In genomic region chr17:42116705-42117396, GRCh38 we compare ENCODE assay signal across 8 cellular contexts. TPM values are rescaled to one million over a fixed set of nuclear protein-coding genes. Genes with fewer than 3 reads are reported as not detected.
DNase-seq lines count a peak whose midpoint lies in the region; ATAC-seq and TF ChIP-seq lines count a peak whose summit lies in the region.

No MANE protein-coding gene starts in this region.

- peak overlapping the region; percentile 70 for H3K4me3 Mint-ChIP-seq in neural crest cell
- no peak overlapping the region for H3K4me3 Mint-ChIP-seq in stimulated activated naive CD8-positive, alpha-beta T cell treated with anti-CD3 and anti-CD28 coated beads, Interleukin-15, amount 100 ng/mL, for 72 hours

- peaks cover 16% of the 10 kb centered on the region for H3K4me1 Mint-ChIP-seq in neural crest cell
- peaks cover 85% of the 10 kb centered on the region for H3K4me1 Mint-ChIP-seq in stimulated activated naive CD8-positive, alpha-beta T cell treated with anti-CD3 and anti-CD28 coated beads, Interleukin-15, amount 100 ng/mL, for 72 hours

- no peaks in the 10 kb centered on the region; the same call in 1 of the 2 replicates for H3K36me3 ChIP-seq in Loucy (ENCODE audit: insufficient read depth, low read length)
- peaks cover 21% of the 10 kb centered on the region for H3K36me3 ChIP-seq in fibroblast of lung (ENCODE audit: control insufficient read depth, insufficient read depth, low read length)

- no peak overlapping the region for H3K4me2 ChIP-seq in Loucy (ENCODE audit: low read depth, low read length, poor library complexity, severe bottlenecking)
- no peak overlapping the region for H3K4me2 ChIP-seq in fibroblast of lung (ENCODE audit: extremely low read depth, insufficient read depth, low read length)

- no peak overlapping the region for H3K27ac Mint-ChIP-seq in neural crest cell (ENCODE audit: unreplicated experiment)
- peak overlapping the region in 1 of 2 donors; percentile 87 for H3K27ac Mint-ChIP-seq in stimulated activated naive CD8-positive, alpha-beta T cell treated with anti-CD3 and anti-CD28 coated beads, Interleukin-15, amount 100 ng/mL, for 72 hours

- H3K4me3 ChIP-seq in Loucy (ENCODE audit: low read length, poor library complexity, severe bottlenecking) (no peak overlapping the region), fibroblast of lung (replicated peaks in 1 of 4; ENCODE audit: control extremely low read depth in 1 of 4, insufficient read depth in 1 of 4, low read depth in 3 of 4, low read length in 4 of 4) (no peak overlapping the region)

- H3K9me3 Mint-ChIP-seq in neural crest cell: no peaks in the 10 kb centered on the region
- H3K9me3 Mint-ChIP-seq in stimulated activated naive CD8-positive, alpha-beta T cell treated with anti-CD3 and anti-CD28 coated beads, Interleukin-15, amount 100 ng/mL, for 72 hours: no peaks in the 10 kb centered on the region

- no peaks in the 10 kb centered on the region for H3K9me2 ChIP-seq in Loucy (replicated peaks; ENCODE audit: low read depth, low read length)

- H3K4me1 ChIP-seq in Loucy (ENCODE audit: insufficient read depth, low read length, poor library complexity, severe bottlenecking): peaks cover 27% of the 10 kb centered on the region
- H3K4me1 ChIP-seq in fibroblast of lung (ENCODE audit: control insufficient read depth, extremely low read depth, insufficient read depth, low read length): peaks cover 12% of the 10 kb centered on the region

- H3K9me3 ChIP-seq in Loucy (ENCODE audit: insufficient read depth, low read depth, low read length) (no peaks in the 10 kb centered on the region), fibroblast of lung (ENCODE audit: control insufficient read depth, insufficient read depth, low read depth, low read length) (no peaks in the 10 kb centered on the region)

- H2AFZ ChIP-seq in Loucy (ENCODE audit: low read length) (no peak overlapping the region), fibroblast of lung (ENCODE audit: low read length) (no peak overlapping the region)

- TF ChIP-seq CTCF in Loucy (conservative IDR thresholded peaks at IDR 0.05; ENCODE audit: low read length) (peak; percentile 75), fibroblast of lung (conservative IDR thresholded peaks at IDR 0.05 in 1 of 2, IDR thresholded peaks at IDR 0.05 in 1 of 2; ENCODE audit: low read depth in 1 of 2, low read length in 2 of 2) (peak; percentile 82 to 84), neural crest cell (conservative IDR thresholded peaks at IDR 0.05) (peak; percentile 87)

- H3K27me3 ChIP-seq in Loucy (ENCODE audit: insufficient read depth, low read length, poor library complexity, severe bottlenecking): no peaks in the 10 kb centered on the region
- no peaks in the 10 kb centered on the region for H3K27me3 ChIP-seq in fibroblast of lung (ENCODE audit: control insufficient read depth, insufficient read depth, low read length)

- H3K36me3 Mint-ChIP-seq in neural crest cell (ENCODE audit: low read depth): no peaks in the 10 kb centered on the region

- H3K9ac ChIP-seq in Loucy (ENCODE audit: low read depth, low read length, poor library complexity, severe bottlenecking) (no peak overlapping the region), fibroblast of lung (ENCODE audit: insufficient read depth, low read length) (peak overlapping the region; percentile 16)

- no peaks in the 10 kb centered on the region for H3F3A ChIP-seq in Loucy (ENCODE audit: low read depth)

- peak overlapping the region; percentile 27 for H3K27ac ChIP-seq in fibroblast of lung (ENCODE audit: insufficient read depth, low read length)

- ATAC-seq in stimulated activated naive CD8-positive, alpha-beta T cell treated with anti-CD3 and anti-CD28 coated beads, Interleukin-15, amount 100 ng/mL, for 72 hours: peak; percentile 33
- no peak for ATAC-seq in GM18519 (IDR thresholded peaks at IDR 0.05; ENCODE audit: low FRiP score, unreplicated experiment)

- no peaks in the 10 kb centered on the region for H4K20me1 ChIP-seq in Loucy (ENCODE audit: insufficient read depth, low read length, poor library complexity, severe bottlenecking)
- no peaks in the 10 kb centered on the region for H4K20me1 ChIP-seq in fibroblast of lung (ENCODE audit: control insufficient read depth, extremely low read depth, insufficient read depth, low read length)

- H3K27me3 Mint-ChIP-seq in neural crest cell (ENCODE audit: low read depth): no peaks in the 10 kb centered on the region
- no peaks in the 10 kb centered on the region for H3K27me3 Mint-ChIP-seq in stimulated activated naive CD8-positive, alpha-beta T cell treated with anti-CD3 and anti-CD28 coated beads, Interleukin-15, amount 100 ng/mL, for 72 hours

- H3K79me2 ChIP-seq in Loucy (ENCODE audit: insufficient read depth, low read length) (peaks cover 25% of the 10 kb centered on the region; the same call in 1 of the 2 replicates), fibroblast of lung (ENCODE audit: control insufficient read depth, insufficient read depth, low read length) (no peaks in the 10 kb centered on the region)

- peak; percentile 87 for DNase-seq in DMS53 (lab: John Stamatoyannopoulos, UW)
- peak; percentile 77 for DNase-seq in RKO (ENCODE audit: low spot score)
- DNase-seq in activated T-cell treated with anti-CD3 and anti-CD28 coated beads, Interleukin-2, amount 50 U/mL, for 48 hours: peak; percentile 87 to 88
- DNase-seq in fibroblast of lung (ENCODE audit: low read depth in 2 of 2): peak; percentile 60 to 81
- peak; percentile 77 for DNase-seq in neural crest cell (ENCODE audit: low read depth, low spot score)
- DNase-seq in stimulated activated naive CD8-positive, alpha-beta T cell treated with anti-CD3 and anti-CD28 coated beads, Interleukin-15, amount 100 ng/mL, for 72 hours: peak; percentile 79 to 84

RNA-seq across cellular contexts. Expression of gene KAT2A, which starts 4.3 kb away (rescaled TPM):
- total RNA-seq in fibroblast of lung: 7.4 and 7.8 TPM in 2 replicates
- 9.1 and 11.8 TPM in 2 replicates for polyA plus RNA-seq in fibroblast of lung
- 9.4 and 14.1 TPM in 2 replicates for polyA plus RNA-seq in fibroblast of lung (2012)
- 12.6 and 34.0 TPM in 2 replicates for polyA minus RNA-seq in fibroblast of lung (ENCODE audit: low replicate concordance)
- total RNA-seq in neural crest cell: 41.9 and 43.6 TPM in 2 replicates

RNA-seq across cellular contexts. Expression of gene DHX58, which starts 4.3 kb away (rescaled TPM):
- 12.3 and 18.3 TPM in 2 replicates for total RNA-seq in fibroblast of lung
- polyA plus RNA-seq in fibroblast of lung: 7.1 and 8.0 TPM in 2 replicates
- 8.6 and 8.9 TPM in 2 replicates for polyA plus RNA-seq in fibroblast of lung (2012)
- 14.4 and 24.3 TPM in 2 replicates for polyA minus RNA-seq in fibroblast of lung (ENCODE audit: low replicate concordance)
- total RNA-seq in neural crest cell: 0.50 TPM in 1 of 2 replicates, not detected in the other

RNA-seq across cellular contexts. Expression of gene HSPB9, which starts 5.8 kb away (rescaled TPM):
- total RNA-seq in fibroblast of lung: not detected in 2 replicates
- not detected in 2 replicates for polyA plus RNA-seq in fibroblast of lung
- 0.09 TPM in 1 of 2 replicates, not detected in the other for polyA plus RNA-seq in fibroblast of lung (2012)
- not detected in 2 replicates for polyA minus RNA-seq in fibroblast of lung (ENCODE audit: low replicate concordance)
- total RNA-seq in neural crest cell: 0.16 and 0.40 TPM in 2 replicates

RNA-seq across cellular contexts. Expression of gene ZNF385C, which starts 18.6 kb away (rescaled TPM):
- total RNA-seq in fibroblast of lung (under 0.01 TPM in 1 of 2 replicates, not detected in the other), neural crest cell (1.3 and 1.7 TPM in 2 replicates)
- 0.03 TPM in 1 of 2 replicates, not detected in the other for polyA plus RNA-seq in fibroblast of lung
- polyA plus RNA-seq in fibroblast of lung (2012): not detected in 2 replicates
- 0.74 TPM in 1 of 2 replicates, not detected in the other for polyA minus RNA-seq in fibroblast of lung (ENCODE audit: low replicate concordance)

RNA-seq across cellular contexts. Expression of gene RAB5C, which starts 37.9 kb away (rescaled TPM):
- total RNA-seq in fibroblast of lung (44.7 and 65.2 TPM in 2 replicates), neural crest cell (97.6 and 99.0 TPM in 2 replicates)
- 162 and 197 TPM in 2 replicates for polyA plus RNA-seq in fibroblast of lung
- polyA plus RNA-seq in fibroblast of lung (2012): 162 and 198 TPM in 2 replicates
- 197 and 241 TPM in 2 replicates for polyA minus RNA-seq in fibroblast of lung (ENCODE audit: low replicate concordance)
